Comparison of ENCODE assay signal across 27 cellular contexts in genomic region chr2:102044235-102044920, GRCh38. TPM values are rescaled to one million over a fixed set of nuclear protein-coding genes. Genes with fewer than 3 reads are reported as not detected.
"Had no signal": no experiment of that assay in that cellular context is flagged by ENCODE, and none has a peak within 500 bp of the region (broad histone marks: within the 10 kb centered on the region; RNA-seq: fewer than 3 reads in every experiment).

No MANE protein-coding gene starts in this region.

- H3K4me3 Mint-ChIP-seq: memory B cell, naive B cell, nephron, type B pancreatic cell had no signal

- H3K27ac Mint-ChIP-seq: memory B cell, naive B cell, nephron, type B pancreatic cell had no signal

- ATAC-seq: lower lobe of right lung, sciatic nerve had no signal

- H3K36me3 Mint-ChIP-seq: memory B cell, naive B cell, type B pancreatic cell had no signal

- DNase-seq: dorsolateral prefrontal cortex; effector CD8-positive, alpha-beta T cell; foreskin melanocyte; head of caudate nucleus; kidney glomerular epithelial cell; lower lobe of right lung; midbrain; naive B cell; occipital lobe; psoas muscle; retina; spleen; stimulated activated CD4-positive, alpha-beta T cell treated with anti-CD3 and anti-CD28 coated beads, Interleukin-15, amount 100 ng/mL, for 24 hours; stimulated activated CD4-positive, alpha-beta T cell treated with anti-CD3 and anti-CD28 coated beads, Interleukin-1b, Interleukin-23, amount 100 ng/mL, for 48 hours; stimulated activated CD4-positive, alpha-beta T cell treated with anti-CD3 and anti-CD28 coated beads, Interleukin-4, amount 100 ng/mL, for 4 hours; stimulated activated naive CD4-positive, alpha-beta T cell treated with Interleukin-2 at 50 U/mL for 16 hours; thyroid gland had no signal

- H3K4me3 ChIP-seq: coronary artery, dorsolateral prefrontal cortex, hepatocyte, lower lobe of right lung, psoas muscle, spleen, suprapubic skin, thyroid gland had no signal

- H2AFZ ChIP-seq: hepatocyte had no signal

- H3K79me2 ChIP-seq: hepatocyte had no signal

- H3K27me3 ChIP-seq: hepatocyte, suprapubic skin, thyroid gland had no signal

- H3K27ac ChIP-seq: coronary artery, dorsolateral prefrontal cortex, hepatocyte, lower lobe of right lung, psoas muscle, spleen, suprapubic skin, thyroid gland had no signal

- H3K36me3 ChIP-seq: lower lobe of right lung, suprapubic skin, thyroid gland had no signal

- H3K9me3 ChIP-seq: lower lobe of right lung, psoas muscle, spleen, suprapubic skin, thyroid gland had no signal

- H3K9me3 Mint-ChIP-seq: memory B cell, nephron, type B pancreatic cell had no signal

- FAIRE-seq: islet of Langerhans, urothelium cell line had no signal

- H3K4me1 Mint-ChIP-seq: memory B cell had no signal

- H3K4me2 ChIP-seq: hepatocyte had no signal

RNA-seq across cellular contexts. Expression of gene IL1R2, which starts 52.6 kb away (rescaled TPM):
- total RNA-seq: chondrocyte, occipital lobe had no signal
